Comparison of ENCODE assay signal across 1 cellular context in the genomic region with DNA sequence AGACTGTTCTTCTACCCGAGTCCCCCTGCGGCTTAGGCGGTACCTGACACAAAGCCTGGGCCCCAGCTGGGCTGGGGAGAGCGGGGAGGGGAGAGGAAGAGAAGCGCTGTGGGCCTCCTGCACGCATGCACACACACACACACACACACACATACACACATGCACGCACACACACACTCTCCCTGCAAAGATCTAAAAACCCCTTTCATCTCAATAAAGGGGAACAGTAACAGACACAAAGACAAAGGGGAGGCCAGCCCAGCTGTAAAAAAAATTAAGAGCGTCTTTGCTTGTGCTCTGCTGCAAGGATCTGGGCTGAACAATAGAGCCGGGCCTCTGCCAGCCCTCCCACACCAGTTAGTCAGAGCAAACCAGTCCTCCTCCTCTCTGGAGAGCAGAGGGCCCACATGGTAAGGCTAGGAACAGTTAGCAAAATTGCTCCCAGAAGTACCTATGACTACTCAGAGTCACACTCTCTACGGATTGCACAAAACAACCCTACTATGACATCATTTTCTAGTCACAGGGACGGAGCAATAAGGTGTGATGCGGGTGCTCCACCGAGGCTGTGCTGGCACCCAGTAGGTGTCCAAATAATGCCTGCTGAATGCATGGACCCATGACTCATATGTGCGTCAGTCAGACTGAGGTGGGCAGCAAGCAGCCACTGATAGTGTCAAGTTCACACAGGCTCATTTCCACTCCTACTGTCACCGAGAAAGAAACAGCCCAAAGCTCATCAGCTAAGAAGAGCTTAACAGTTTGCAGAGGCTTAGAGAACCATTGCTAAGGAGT.
A peak's percentile ranks its signal among the peaks of the same experiment; 100 is the strongest.
TF ChIP-seq lines count a peak whose summit lies in the region.

No MANE protein-coding gene starts in this region.

TF ChIP-seq in HEK293, 187 proteins besides CTCF, POLR2A, EP300 and RAD21 (continued from another document and continues in another):
- TF ChIP-seq, protein P1, sequence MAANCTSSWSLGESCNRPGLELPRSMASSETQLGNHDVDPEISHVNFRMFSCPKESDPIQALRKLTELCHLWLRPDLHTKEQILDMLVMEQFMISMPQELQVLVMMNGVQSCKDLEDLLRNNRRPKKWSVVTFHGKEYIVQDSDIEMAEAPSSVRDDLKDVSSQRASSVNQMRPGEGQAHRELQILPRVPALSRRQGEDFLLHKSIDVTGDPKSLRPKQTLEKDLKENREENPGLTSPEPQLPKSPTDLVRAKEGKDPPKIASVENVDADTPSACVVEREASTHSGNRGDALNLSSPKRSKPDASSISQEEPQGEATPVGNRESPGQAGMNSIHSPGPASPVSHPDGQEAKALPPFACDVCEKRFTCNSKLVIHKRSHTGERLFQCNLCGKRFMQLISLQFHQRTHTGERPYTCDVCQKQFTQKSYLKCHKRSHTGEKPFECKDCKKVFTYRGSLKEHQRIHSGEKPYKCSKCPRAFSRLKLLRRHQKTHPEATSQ (tag by site-specific recombination; IDR thresholded peaks at IDR 0.05), result peak; percentile 66; the same call in 1 of the 2 replicates
- TF ChIP-seq, protein P2, sequence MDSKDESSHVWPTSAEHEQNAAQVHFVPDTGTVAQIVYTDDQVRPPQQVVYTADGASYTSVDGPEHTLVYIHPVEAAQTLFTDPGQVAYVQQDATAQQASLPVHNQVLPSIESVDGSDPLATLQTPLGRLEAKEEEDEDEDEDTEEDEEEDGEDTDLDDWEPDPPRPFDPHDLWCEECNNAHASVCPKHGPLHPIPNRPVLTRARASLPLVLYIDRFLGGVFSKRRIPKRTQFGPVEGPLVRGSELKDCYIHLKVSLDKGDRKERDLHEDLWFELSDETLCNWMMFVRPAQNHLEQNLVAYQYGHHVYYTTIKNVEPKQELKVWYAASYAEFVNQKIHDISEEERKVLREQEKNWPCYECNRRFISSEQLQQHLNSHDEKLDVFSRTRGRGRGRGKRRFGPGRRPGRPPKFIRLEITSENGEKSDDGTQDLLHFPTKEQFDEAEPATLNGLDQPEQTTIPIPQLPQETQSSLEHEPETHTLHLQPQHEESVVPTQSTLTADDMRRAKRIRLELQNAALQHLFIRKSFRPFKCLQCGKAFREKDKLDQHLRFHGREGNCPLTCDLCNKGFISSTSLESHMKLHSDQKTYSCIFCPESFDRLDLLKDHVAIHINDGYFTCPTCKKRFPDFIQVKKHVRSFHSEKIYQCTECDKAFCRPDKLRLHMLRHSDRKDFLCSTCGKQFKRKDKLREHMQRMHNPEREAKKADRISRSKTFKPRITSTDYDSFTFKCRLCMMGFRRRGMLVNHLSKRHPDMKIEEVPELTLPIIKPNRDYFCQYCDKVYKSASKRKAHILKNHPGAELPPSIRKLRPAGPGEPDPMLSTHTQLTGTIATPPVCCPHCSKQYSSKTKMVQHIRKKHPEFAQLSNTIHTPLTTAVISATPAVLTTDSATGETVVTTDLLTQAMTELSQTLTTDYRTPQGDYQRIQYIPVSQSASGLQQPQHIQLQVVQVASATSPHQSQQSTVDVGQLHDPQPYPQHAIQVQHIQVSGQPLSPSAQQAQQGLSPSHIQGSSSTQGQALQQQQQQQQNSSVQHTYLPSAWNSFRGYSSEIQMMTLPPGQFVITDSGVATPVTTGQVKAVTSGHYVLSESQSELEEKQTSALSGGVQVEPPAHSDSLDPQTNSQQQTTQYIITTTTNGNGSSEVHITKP (tag by site-specific recombination; IDR thresholded peaks at IDR 0.05), result peak; percentile 75
- TF ChIP-seq ZNF785 (tag by site-specific recombination; IDR thresholded peaks at IDR 0.05), result peak; percentile 14; the same call in 1 of the 2 replicates
- no peak for TF ChIP-seq ZNF23 (tag by site-specific recombination; IDR thresholded peaks at IDR 0.05; ENCODE audit: borderline replicate concordance)
- TF ChIP-seq ZNF777 (tag by site-specific recombination; IDR thresholded peaks at IDR 0.05; ENCODE audit: borderline replicate concordance), result no peak
- no peak for TF ChIP-seq ZNF341 (tag by site-specific recombination; IDR thresholded peaks at IDR 0.05; ENCODE audit: low read depth)
- no peak for TF ChIP-seq SCRT1 (tag by site-specific recombination; IDR thresholded peaks at IDR 0.05; ENCODE audit: borderline replicate concordance)
- TF ChIP-seq SP3 (tag by site-specific recombination; IDR thresholded peaks at IDR 0.05), result peak; percentile 48
- peak; percentile 75; the same call in 1 of the 2 replicates for TF ChIP-seq ZNF2 (tag by site-specific recombination; IDR thresholded peaks at IDR 0.05)
- TF ChIP-seq ZIC2 (tag by site-specific recombination; IDR thresholded peaks at IDR 0.05), result peak; percentile 76
- TF ChIP-seq, protein P3, sequence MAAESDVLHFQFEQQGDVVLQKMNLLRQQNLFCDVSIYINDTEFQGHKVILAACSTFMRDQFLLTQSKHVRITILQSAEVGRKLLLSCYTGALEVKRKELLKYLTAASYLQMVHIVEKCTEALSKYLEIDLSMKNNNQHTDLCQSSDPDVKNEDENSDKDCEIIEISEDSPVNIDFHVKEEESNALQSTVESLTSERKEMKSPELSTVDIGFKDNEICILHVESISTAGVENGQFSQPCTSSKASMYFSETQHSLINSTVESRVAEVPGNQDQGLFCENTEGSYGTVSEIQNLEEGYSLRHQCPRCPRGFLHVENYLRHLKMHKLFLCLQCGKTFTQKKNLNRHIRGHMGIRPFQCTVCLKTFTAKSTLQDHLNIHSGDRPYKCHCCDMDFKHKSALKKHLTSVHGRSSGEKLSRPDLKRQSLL (tag by site-specific recombination; IDR thresholded peaks at IDR 0.05), result 0 out of 2 replicates have a peak, but pooled peaks have one; percentile 19
- TF ChIP-seq, protein P4, sequence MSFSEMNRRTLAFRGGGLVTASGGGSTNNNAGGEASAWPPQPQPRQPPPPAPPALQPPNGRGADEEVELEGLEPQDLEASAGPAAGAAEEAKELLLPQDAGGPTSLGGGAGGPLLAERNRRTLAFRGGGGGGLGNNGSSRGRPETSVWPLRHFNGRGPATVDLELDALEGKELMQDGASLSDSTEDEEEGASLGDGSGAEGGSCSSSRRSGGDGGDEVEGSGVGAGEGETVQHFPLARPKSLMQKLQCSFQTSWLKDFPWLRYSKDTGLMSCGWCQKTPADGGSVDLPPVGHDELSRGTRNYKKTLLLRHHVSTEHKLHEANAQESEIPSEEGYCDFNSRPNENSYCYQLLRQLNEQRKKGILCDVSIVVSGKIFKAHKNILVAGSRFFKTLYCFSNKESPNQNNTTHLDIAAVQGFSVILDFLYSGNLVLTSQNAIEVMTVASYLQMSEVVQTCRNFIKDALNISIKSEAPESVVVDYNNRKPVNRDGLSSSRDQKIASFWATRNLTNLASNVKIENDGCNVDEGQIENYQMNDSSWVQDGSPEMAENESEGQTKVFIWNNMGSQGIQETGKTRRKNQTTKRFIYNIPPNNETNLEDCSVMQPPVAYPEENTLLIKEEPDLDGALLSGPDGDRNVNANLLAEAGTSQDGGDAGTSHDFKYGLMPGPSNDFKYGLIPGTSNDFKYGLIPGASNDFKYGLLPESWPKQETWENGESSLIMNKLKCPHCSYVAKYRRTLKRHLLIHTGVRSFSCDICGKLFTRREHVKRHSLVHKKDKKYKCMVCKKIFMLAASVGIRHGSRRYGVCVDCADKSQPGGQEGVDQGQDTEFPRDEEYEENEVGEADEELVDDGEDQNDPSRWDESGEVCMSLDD (tag by site-specific recombination; IDR thresholded peaks at IDR 0.05), result peak; percentile 43; the same call in 1 of the 2 replicates
- TF ChIP-seq ZNF654 (tag by site-specific recombination; IDR thresholded peaks at IDR 0.05; ENCODE audit: low read depth), result no peak
- no peak for TF ChIP-seq ZXDB (tag by site-specific recombination; IDR thresholded peaks at IDR 0.05)
- TF ChIP-seq ZNF302 (tag by site-specific recombination; IDR thresholded peaks at IDR 0.05; ENCODE audit: low read depth), result no peak
- TF ChIP-seq ZNF146 (tag by site-specific recombination; IDR thresholded peaks at IDR 0.05), result 0 out of 2 replicates have a peak, but pooled peaks have one; percentile 22
- peak; percentile 49; the same call in 1 of the 2 replicates for TF ChIP-seq ZBTB48 (tag by site-specific recombination; IDR thresholded peaks at IDR 0.05)
- 0 out of 2 replicates have a peak, but pooled peaks have one; percentile 52 for TF ChIP-seq ZNF558 (tag by site-specific recombination; IDR thresholded peaks at IDR 0.05)
- no peak for TF ChIP-seq ZNF140 (tag by site-specific recombination; IDR thresholded peaks at IDR 0.05)
- no peak for TF ChIP-seq ZNF664 (tag by site-specific recombination; IDR thresholded peaks at IDR 0.05)
- TF ChIP-seq MYNN (tag by site-specific recombination; IDR thresholded peaks at IDR 0.05; ENCODE audit: borderline replicate concordance), result 0 out of 2 replicates have a peak, but pooled peaks have one; percentile 5
- peak; percentile 94 for TF ChIP-seq SP7 (tag by site-specific recombination; IDR thresholded peaks at IDR 0.05)
- TF ChIP-seq, protein P5, sequence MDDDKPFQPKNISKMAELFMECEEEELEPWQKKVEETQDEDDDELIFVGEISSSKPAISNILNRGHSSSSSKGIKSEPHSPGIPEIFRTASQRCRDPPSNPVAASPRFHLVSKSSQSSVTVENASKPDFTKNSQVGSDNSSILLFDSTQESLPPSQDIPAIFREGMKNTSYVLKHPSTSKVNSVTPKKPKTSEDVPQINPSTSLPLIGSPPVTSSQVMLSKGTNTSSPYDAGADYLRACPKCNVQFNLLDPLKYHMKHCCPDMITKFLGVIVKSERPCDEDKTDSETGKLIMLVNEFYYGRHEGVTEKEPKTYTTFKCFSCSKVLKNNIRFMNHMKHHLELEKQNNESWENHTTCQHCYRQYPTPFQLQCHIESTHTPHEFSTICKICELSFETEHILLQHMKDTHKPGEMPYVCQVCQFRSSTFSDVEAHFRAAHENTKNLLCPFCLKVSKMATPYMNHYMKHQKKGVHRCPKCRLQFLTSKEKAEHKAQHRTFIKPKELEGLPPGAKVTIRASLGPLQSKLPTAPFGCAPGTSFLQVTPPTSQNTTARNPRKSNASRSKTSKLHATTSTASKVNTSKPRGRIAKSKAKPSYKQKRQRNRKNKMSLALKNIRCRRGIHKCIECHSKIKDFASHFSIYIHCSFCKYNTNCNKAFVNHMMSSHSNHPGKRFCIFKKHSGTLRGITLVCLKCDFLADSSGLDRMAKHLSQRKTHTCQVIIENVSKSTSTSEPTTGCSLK (tag by site-specific recombination; IDR thresholded peaks at IDR 0.05), result no peak
- peak; percentile 93 for TF ChIP-seq KLF8 (tag by site-specific recombination; IDR thresholded peaks at IDR 0.05)
- TF ChIP-seq, protein P6, sequence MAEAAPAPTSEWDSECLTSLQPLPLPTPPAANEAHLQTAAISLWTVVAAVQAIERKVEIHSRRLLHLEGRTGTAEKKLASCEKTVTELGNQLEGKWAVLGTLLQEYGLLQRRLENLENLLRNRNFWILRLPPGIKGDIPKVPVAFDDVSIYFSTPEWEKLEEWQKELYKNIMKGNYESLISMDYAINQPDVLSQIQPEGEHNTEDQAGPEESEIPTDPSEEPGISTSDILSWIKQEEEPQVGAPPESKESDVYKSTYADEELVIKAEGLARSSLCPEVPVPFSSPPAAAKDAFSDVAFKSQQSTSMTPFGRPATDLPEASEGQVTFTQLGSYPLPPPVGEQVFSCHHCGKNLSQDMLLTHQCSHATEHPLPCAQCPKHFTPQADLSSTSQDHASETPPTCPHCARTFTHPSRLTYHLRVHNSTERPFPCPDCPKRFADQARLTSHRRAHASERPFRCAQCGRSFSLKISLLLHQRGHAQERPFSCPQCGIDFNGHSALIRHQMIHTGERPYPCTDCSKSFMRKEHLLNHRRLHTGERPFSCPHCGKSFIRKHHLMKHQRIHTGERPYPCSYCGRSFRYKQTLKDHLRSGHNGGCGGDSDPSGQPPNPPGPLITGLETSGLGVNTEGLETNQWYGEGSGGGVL (tag by site-specific recombination; IDR thresholded peaks at IDR 0.05), result peak; percentile 92
- TF ChIP-seq, protein P7, sequence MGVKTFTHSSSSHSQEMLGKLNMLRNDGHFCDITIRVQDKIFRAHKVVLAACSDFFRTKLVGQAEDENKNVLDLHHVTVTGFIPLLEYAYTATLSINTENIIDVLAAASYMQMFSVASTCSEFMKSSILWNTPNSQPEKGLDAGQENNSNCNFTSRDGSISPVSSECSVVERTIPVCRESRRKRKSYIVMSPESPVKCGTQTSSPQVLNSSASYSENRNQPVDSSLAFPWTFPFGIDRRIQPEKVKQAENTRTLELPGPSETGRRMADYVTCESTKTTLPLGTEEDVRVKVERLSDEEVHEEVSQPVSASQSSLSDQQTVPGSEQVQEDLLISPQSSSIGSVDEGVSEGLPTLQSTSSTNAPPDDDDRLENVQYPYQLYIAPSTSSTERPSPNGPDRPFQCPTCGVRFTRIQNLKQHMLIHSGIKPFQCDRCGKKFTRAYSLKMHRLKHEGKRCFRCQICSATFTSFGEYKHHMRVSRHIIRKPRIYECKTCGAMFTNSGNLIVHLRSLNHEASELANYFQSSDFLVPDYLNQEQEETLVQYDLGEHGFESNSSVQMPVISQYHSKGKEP (tag by site-specific recombination; IDR thresholded peaks at IDR 0.05), result peak; percentile 87
- TF ChIP-seq ZNF830 (tag by site-specific recombination; IDR thresholded peaks at IDR 0.05; ENCODE audit: low read depth), result no peak
- TF ChIP-seq, protein P8, sequence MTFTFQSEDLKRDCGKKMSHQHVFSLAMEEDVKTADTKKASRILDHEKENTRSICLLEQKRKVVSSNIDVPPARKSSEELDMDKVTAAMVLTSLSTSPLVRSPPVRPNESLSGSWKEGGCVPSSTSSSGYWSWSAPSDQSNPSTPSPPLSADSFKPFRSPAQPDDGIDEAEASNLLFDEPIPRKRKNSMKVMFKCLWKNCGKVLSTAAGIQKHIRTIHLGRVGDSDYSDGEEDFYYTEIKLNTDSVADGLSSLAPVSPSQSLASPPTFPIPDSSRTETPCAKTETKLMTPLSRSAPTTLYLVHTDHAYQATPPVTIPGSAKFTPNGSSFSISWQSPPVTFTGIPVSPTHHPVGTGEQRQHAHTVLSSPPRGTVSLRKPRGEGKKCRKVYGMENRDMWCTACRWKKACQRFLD (tag by site-specific recombination; IDR thresholded peaks at IDR 0.05), result no peak
- TF ChIP-seq OVOL3 (tag by site-specific recombination; IDR thresholded peaks at IDR 0.05), result 0 out of 2 replicates have a peak, but pooled peaks have one; percentile 29
- peak; percentile 100 for TF ChIP-seq ZNF629 (tag by site-specific recombination; IDR thresholded peaks at IDR 0.05)
- TF ChIP-seq, protein P9, sequence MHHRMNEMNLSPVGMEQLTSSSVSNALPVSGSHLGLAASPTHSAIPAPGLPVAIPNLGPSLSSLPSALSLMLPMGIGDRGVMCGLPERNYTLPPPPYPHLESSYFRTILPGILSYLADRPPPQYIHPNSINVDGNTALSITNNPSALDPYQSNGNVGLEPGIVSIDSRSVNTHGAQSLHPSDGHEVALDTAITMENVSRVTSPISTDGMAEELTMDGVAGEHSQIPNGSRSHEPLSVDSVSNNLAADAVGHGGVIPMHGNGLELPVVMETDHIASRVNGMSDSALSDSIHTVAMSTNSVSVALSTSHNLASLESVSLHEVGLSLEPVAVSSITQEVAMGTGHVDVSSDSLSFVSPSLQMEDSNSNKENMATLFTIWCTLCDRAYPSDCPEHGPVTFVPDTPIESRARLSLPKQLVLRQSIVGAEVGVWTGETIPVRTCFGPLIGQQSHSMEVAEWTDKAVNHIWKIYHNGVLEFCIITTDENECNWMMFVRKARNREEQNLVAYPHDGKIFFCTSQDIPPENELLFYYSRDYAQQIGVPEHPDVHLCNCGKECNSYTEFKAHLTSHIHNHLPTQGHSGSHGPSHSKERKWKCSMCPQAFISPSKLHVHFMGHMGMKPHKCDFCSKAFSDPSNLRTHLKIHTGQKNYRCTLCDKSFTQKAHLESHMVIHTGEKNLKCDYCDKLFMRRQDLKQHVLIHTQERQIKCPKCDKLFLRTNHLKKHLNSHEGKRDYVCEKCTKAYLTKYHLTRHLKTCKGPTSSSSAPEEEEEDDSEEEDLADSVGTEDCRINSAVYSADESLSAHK (tag by site-specific recombination; IDR thresholded peaks at IDR 0.05), result peak; percentile 73
- no peak for TF ChIP-seq RBAK (tag by site-specific recombination; IDR thresholded peaks at IDR 0.05)
- peak; percentile 92; the same call in 1 of the 2 replicates for TF ChIP-seq ZBTB1 (tag by site-specific recombination; IDR thresholded peaks at IDR 0.05)
- peak; percentile 96 for TF ChIP-seq ZNF660 (tag by site-specific recombination; IDR thresholded peaks at IDR 0.05)
- TF ChIP-seq ZSCAN23 (tag by site-specific recombination; IDR thresholded peaks at IDR 0.05), result peak; percentile 91; the same call in 1 of the 2 replicates
- no peak; the same call in 1 of the 2 replicates for TF ChIP-seq ZBTB7A (tag by site-specific recombination; IDR thresholded peaks at IDR 0.05; ENCODE audit: low read depth)
